14 cellular contexts compared by ENCODE assay signal in genomic region chr15:71792521-71792920, GRCh38. TPM values are rescaled to one million over a fixed set of nuclear protein-coding genes. Genes with fewer than 3 reads are reported as not detected.
A peak's percentile ranks its signal among the peaks of the same experiment; 100 is the strongest.
DNase-seq lines count a peak whose midpoint lies in the region; ATAC-seq and TF ChIP-seq lines count a peak whose summit lies in the region.
"Had no signal": no experiment of that assay in that cellular context is flagged by ENCODE, and none has a peak within 500 bp of the region (broad histone marks: within the 10 kb centered on the region; RNA-seq: fewer than 3 reads in every experiment).

No MANE protein-coding gene starts in this region.

- peaks cover 0 to 4% (median 0%) of the 10 kb centered on the region in 7 donors for H3K9me3 Mint-ChIP-seq in CD14-positive monocyte
- H3K9me3 Mint-ChIP-seq: activated naive CD4-positive, alpha-beta T cell treated with anti-CD3 and anti-CD28 coated beads, Interleukin-2, amount 10 ng/mL, durations not matched to agents 7 days and 5 days; T-helper 1 cell treated with Interleukin-12 subunit alpha and Interleukin-12 subunit beta and Interleukin-4 antibody, amounts not matched to agents 30 μg/mL and 1 μg/mL, for 36 hours had no signal

- no peaks in the 10 kb centered on the region for H3K36me3 Mint-ChIP-seq in CD14-positive monocyte
- H3K36me3 Mint-ChIP-seq: activated naive CD4-positive, alpha-beta T cell treated with anti-CD3 and anti-CD28 coated beads, Interleukin-2, amount 10 ng/mL, durations not matched to agents 7 days and 5 days had no signal

- H3K4me3 Mint-ChIP-seq in CD14-positive monocyte = no peak overlapping the region
- H3K4me3 Mint-ChIP-seq: activated naive CD4-positive, alpha-beta T cell treated with anti-CD3 and anti-CD28 coated beads, Interleukin-2, amount 10 ng/mL, durations not matched to agents 7 days and 5 days; T-helper 1 cell treated with Interleukin-12 subunit alpha and Interleukin-12 subunit beta and Interleukin-4 antibody, amounts not matched to agents 30 μg/mL and 1 μg/mL, for 36 hours had no signal

- TF ChIP-seq EP300 in transverse colon (IDR thresholded peaks at IDR 0.05; ENCODE audit: low read depth) = no peak

- ATAC-seq in left cardiac atrium (no peak), GM18519 (IDR thresholded peaks at IDR 0.05; ENCODE audit: low FRiP score, unreplicated experiment) (no peak)
- ATAC-seq: K562 had no signal

- no peaks in the 10 kb centered on the region for H3K36me3 ChIP-seq in MG63
- H3K36me3 ChIP-seq in transverse colon = no peaks in the 10 kb centered on the region

- H3K27me3 ChIP-seq in MG63 (no peaks in the 10 kb centered on the region), transverse colon (no peaks in the 10 kb centered on the region)

- intact Hi-C loops in CD14-positive monocyte (cut with micrococcal nuclease) (no loop called here), left cardiac atrium (cut with DNase I) (no loop called here), transverse colon (cut with DNase I; ENCODE audit: low total_unique reads) (no loop called here)

- H3K4me3 ChIP-seq in MG63 = no peak overlapping the region
- no peak overlapping the region for H3K4me3 ChIP-seq in epithelial cell of esophagus (ENCODE audit: low read length)
- H3K4me3 ChIP-seq in transverse colon = no peak overlapping the region
- H3K4me3 ChIP-seq: K562 had no signal

- H3K4me1 ChIP-seq in transverse colon = peaks cover 0 to 4% (median 0%) of the 10 kb centered on the region in 4 donors

- in situ Hi-C loops in transverse colon (cut with MboI; ENCODE audit: low pct_ligation_motif_present in 1 of 4, low pct_unique_long_range_greater_than_20kb in 1 of 4, low sequenced_read_pairs in 3 of 4) = no loop called here

- H3K27me3 Mint-ChIP-seq in CD14-positive monocyte (ENCODE audit: low read depth in 3 of 3) = peaks cover 0 to 6% (median 4%) of the 10 kb centered on the region in 3 donors

- peak; percentile 90 for DNase-seq in Daoy (ENCODE audit: low read depth)
- peak; percentile 34 for DNase-seq in MG63
- DNase-seq in epithelial cell of esophagus (ENCODE audit: low read depth) = peak; percentile 94
- DNase-seq in myocyte (ENCODE audit: low read depth) = peak; percentile 63
- DNase-seq in CD14-positive monocyte (ENCODE audit: low spot score) = no peak
- no peak for DNase-seq in left cardiac atrium
- no peak for DNase-seq in transverse colon
- DNase-seq: activated CD4-positive, alpha-beta T cell treated with anti-CD3 and anti-CD28 coated beads, Interleukin-2, amount 50 U/mL, for 4 hours; activated naive CD4-positive, alpha-beta T cell treated with anti-CD3 and anti-CD28 coated beads, Interleukin-2, amount 10 ng/mL, durations not matched to agents 7 days and 5 days; NCI-H1930; retina had no signal

- TF ChIP-seq CTCF in epithelial cell of esophagus (IDR thresholded peaks at IDR 0.05; ENCODE audit: insufficient read depth, low read depth, low read length, missing control alignments) (no peak), CD14-positive monocyte (IDR thresholded peaks at IDR 0.05) (no peak), transverse colon (IDR thresholded peaks at IDR 0.05) (no peak)

- WGBS in transverse colon (ENCODE audit: low coverage in 1 of 2), 2 donors = 47 to 60% methylated on average over 2 of the region's 2 CpGs

- H3K9me3 ChIP-seq in MG63 = no peaks in the 10 kb centered on the region
- H3K9me3 ChIP-seq in transverse colon = no peaks in the 10 kb centered on the region

- no peak for TF ChIP-seq POLR2A in transverse colon (IDR thresholded peaks at IDR 0.05)

- H3K4me1 Mint-ChIP-seq in CD14-positive monocyte = no peaks in the 10 kb centered on the region
- H3K4me1 Mint-ChIP-seq: activated naive CD4-positive, alpha-beta T cell treated with anti-CD3 and anti-CD28 coated beads, Interleukin-2, amount 10 ng/mL, durations not matched to agents 7 days and 5 days had no signal

- no peak overlapping the region for H3K27ac Mint-ChIP-seq in CD14-positive monocyte
- H3K27ac Mint-ChIP-seq: activated naive CD4-positive, alpha-beta T cell treated with anti-CD3 and anti-CD28 coated beads, Interleukin-2, amount 10 ng/mL, durations not matched to agents 7 days and 5 days; T-helper 1 cell treated with Interleukin-12 subunit alpha and Interleukin-12 subunit beta and Interleukin-4 antibody, amounts not matched to agents 30 μg/mL and 1 μg/mL, for 36 hours had no signal

- no peak overlapping the region for H3K27ac ChIP-seq in transverse colon

RNA-seq across cellular contexts. Expression of gene NR2E3, which starts 17.8 kb away (rescaled TPM):
- not detected in 2 replicates for total RNA-seq in Daoy (2014; rRNA removed; shearing (Covaris generic))
- total RNA-seq in MG63 (2014; rRNA removed; shearing (Covaris generic); ENCODE audit: low replicate concordance) = 0.43 TPM in 1 of 2 replicates, not detected in the other
- total RNA-seq in myocyte (not detected in 2 replicates), left cardiac atrium (not detected), transverse colon (under 1 TPM in 2 of 4 donors, not detected in 2; 0.55 to 0.95 TPM)
- 0.16 TPM for polyA plus RNA-seq in myocyte (2012)
- polyA plus RNA-seq in CD14-positive monocyte = not detected
- total RNA-seq: K562 had no signal
- polyA plus RNA-seq: K562 had no signal

Comparison
In these comparisons a context has a peak if more than half of its experiments do, and no peak if none do; other contexts are left out.
1. DNase-seq: peak in Daoy (single experiment), MG63 (single experiment), epithelial cell of esophagus (single experiment) and myocyte (single experiment); none in CD14-positive monocyte (single experiment), left cardiac atrium (single experiment) and transverse colon (single experiment).